ENCODE assay signal across 8 cellular contexts in the genomic region with DNA sequence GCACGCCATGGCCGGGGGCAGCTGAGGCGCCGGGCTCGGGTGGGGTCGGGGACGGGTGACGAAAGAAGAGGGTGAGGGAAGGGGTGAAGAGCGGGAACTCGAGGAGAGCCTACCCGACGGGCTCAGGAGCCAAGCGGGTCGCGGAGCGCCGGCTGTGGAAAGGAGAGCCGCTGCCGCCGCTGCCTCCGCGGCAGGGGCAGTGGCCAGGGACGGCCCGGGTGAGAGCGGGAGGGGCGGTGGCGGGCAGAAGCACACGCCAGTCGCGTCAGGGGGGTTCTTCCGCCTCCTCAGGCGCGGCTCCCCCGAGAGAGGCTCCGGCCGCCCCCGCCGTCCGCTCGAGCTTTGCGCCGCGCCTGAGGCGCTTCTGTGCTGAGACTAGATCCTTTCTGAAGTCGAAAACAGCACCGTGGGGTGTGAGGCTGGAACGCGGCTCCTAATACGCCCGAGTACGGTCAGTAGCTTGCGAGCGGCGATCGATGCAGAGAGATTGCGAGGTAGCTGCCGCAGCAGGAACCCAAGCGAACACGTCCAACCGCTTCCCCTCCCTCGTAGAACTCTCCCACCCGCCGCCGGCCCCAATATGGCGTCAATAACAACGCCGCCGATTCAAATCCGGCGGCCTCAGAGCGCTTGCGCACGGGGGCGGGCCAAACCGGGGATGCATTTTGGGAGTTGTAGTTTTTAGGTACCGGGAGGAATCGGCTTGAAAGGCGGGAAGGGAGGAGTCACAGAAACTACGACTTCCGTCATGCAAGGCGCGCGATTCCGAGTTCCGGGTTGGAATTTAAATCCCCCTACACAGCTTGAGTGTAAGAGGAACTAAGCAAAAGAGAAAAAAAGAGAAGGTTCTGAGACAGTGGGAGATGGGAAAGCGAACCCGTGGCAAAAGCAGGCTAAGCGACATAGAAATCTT. TPM values are rescaled to one million over a fixed set of nuclear protein-coding genes. Genes with fewer than 3 reads are reported as not detected.
DNase-seq lines count a peak whose midpoint lies in the region; ATAC-seq and TF ChIP-seq lines count a peak whose summit lies in the region.

Gene AKIRIN2 (minus strand): TSS at position 558 of the 913 bp plus-strand sequence. CDS start 549 bp downstream, at position 9.

- H3K36me3 Mint-ChIP-seq in dendritic cell treated with granulocyte-macrophage colony-stimulating factor and Interleukin-4, amounts not matched to agents 40 ng/mL and 50 ng/mL, for 4 days (ENCODE audit: low read depth): peaks cover 37% of the 10 kb centered on the region

- no peaks in the 10 kb centered on the region for H3K27me3 Mint-ChIP-seq in dendritic cell treated with granulocyte-macrophage colony-stimulating factor and Interleukin-4, amounts not matched to agents 40 ng/mL and 50 ng/mL, for 4 days

- H3K27ac ChIP-seq in C4-2B: peak within 1 kb of the TSS; percentile 88

- ATAC-seq in GM19395 (IDR thresholded peaks at IDR 0.05; ENCODE audit: unreplicated experiment) (peak; percentile 73), HG03565 (IDR thresholded peaks at IDR 0.05; ENCODE audit: unreplicated experiment) (peak; percentile 47), left lobe of liver (peak; percentile 87)

- DNase-seq in NCI-H774 (lab: John Stamatoyannopoulos, UW) (peak; percentile 100), left lobe of liver (ENCODE audit: low spot score) (peak; percentile 98)
- DNase-seq in activated CD4-positive, alpha-beta T cell treated with anti-CD3 and anti-CD28 coated beads, Interleukin-2, amount 50 U/mL, for 4 hours: peak; percentile 94
- peak; percentile 95 for DNase-seq in stimulated activated CD4-positive, alpha-beta T cell treated with anti-CD3 and anti-CD28 coated beads, Interleukin-2, amount 100 ng/mL, for 4 hours (ENCODE audit: low read depth)

- TF ChIP-seq CTCF in C4-2B (conservative IDR thresholded peaks at IDR 0.05): no peak

- H3K4me3 Mint-ChIP-seq in dendritic cell treated with granulocyte-macrophage colony-stimulating factor and Interleukin-4, amounts not matched to agents 40 ng/mL and 50 ng/mL, for 4 days: peak within 1 kb of the TSS; percentile 94

- intact Hi-C loops in dendritic cell treated with granulocyte-macrophage colony-stimulating factor and Interleukin-4, amounts not matched to agents 40 ng/mL and 50 ng/mL, for 4 days (cut with micrococcal nuclease): loop anchor here (1.0 to 2.0 kb wide), 3 partner anchors 17 to 55 kb away; no protein-coding TSS in a partner anchor

- H3K27ac Mint-ChIP-seq in dendritic cell treated with granulocyte-macrophage colony-stimulating factor and Interleukin-4, amounts not matched to agents 40 ng/mL and 50 ng/mL, for 4 days: peak within 1 kb of the TSS; percentile 97

- H3K4me1 Mint-ChIP-seq in dendritic cell treated with granulocyte-macrophage colony-stimulating factor and Interleukin-4, amounts not matched to agents 40 ng/mL and 50 ng/mL, for 4 days (ENCODE audit: low read depth): peaks cover 22% of the 10 kb centered on the region

- no peaks in the 10 kb centered on the region for H3K9me3 Mint-ChIP-seq in dendritic cell treated with granulocyte-macrophage colony-stimulating factor and Interleukin-4, amounts not matched to agents 40 ng/mL and 50 ng/mL, for 4 days

RNA-seq across cellular contexts. Expression of gene AKIRIN2, which starts in this region (rescaled TPM):
- total RNA-seq in left lobe of liver: 16.6 TPM

Comparison
In these comparisons a context has a peak if more than half of its experiments do, and no peak if none do; other contexts are left out.
1. Peak in every context shown above with its lines: DNase-seq, ATAC-seq and H3K27ac ChIP-seq.